Comparison of ENCODE assay signal across 8 cellular contexts in genomic region chr7:131107343-131108211, GRCh38.
A peak's percentile ranks its signal among the peaks of the same experiment; 100 is the strongest.
DNase-seq lines count a peak whose midpoint lies in the region; ATAC-seq and TF ChIP-seq lines count a peak whose summit lies in the region.

No MANE protein-coding gene starts in this region.

- DNase-seq in GM06990 (ENCODE audit: extremely low read depth, insufficient read length) (peak; percentile 79), H7 (peak; percentile 85), MG63 (peak; percentile 47), SKM-1 treated with dmso at 0.1 percent for 144 hours (lab: John Stamatoyannopoulos, UW; ENCODE audit: unreplicated experiment) (peak; percentile 78), adipocyte (ENCODE audit: low read depth) (peak; percentile 93), heart left ventricle (peak; percentile 76 to 85 (median 80)), posterior vena cava (ENCODE audit: low spot score) (peak; percentile 89), uterus (peak; percentile 64 to 83)

- H3K4me1 ChIP-seq in adipocyte (ENCODE audit: control insufficient read depth, insufficient read depth, low read length) (peaks cover 54% of the 10 kb centered on the region), heart left ventricle (peaks cover 5 to 67% (median 50%) of the 10 kb centered on the region in 12 donors), uterus (peaks cover 6 to 13% of the 10 kb centered on the region in 2 donors)

- peak overlapping the region; percentile 100 for H3K9ac ChIP-seq in adipocyte (ENCODE audit: low read length)

- intact Hi-C loops in heart left ventricle (cut with DNase I) (loop anchor here in 8 of 10 donors (2.0 to 10.0 kb wide), 14 partner anchors 35 to 320 kb away; partner anchors contain the start of gene MKLN1 (in 3 of the 8)), posterior vena cava (cut with DNase I) (loop anchor here in 1 of 2 donors (5.0 kb wide), 1 partner anchor 220 kb away; the partner anchor contains the start of gene MKLN1), uterus (cut with DNase I; ENCODE audit: low total_unique reads) (no loop called here)

- H3K27ac ChIP-seq in heart left ventricle (peak overlapping the region; percentile 94 to 100 (median 99)), uterus (peak overlapping the region; percentile 99 to 100)

- ATAC-seq in heart left ventricle, result peak; percentile 36 to 56 (median 48)

- TF ChIP-seq CTCF in GM06990 (IDR thresholded peaks at IDR 0.05; ENCODE audit: insufficient read depth, low read length, poor library complexity, severe bottlenecking), result peak; percentile 25
- TF ChIP-seq CTCF in heart left ventricle (IDR thresholded peaks at IDR 0.05), result peak in 2 of 12 donors; percentile 14 to 26
- TF ChIP-seq CTCF in uterus (IDR thresholded peaks at IDR 0.05), result peak in 2 of 4 experiments; percentile 7 to 24

- peaks cover 3% of the 10 kb centered on the region for H3K36me3 ChIP-seq in GM06990 (ENCODE audit: control insufficient read depth, insufficient read depth, low read length)
- no peaks in the 10 kb centered on the region for H3K36me3 ChIP-seq in H7 (replicated peaks; ENCODE audit: control insufficient read depth, insufficient read depth, low read length)
- H3K36me3 ChIP-seq in MG63, result no peaks in the 10 kb centered on the region; the same call in 1 of the 2 replicates
- peaks cover 8% of the 10 kb centered on the region for H3K36me3 ChIP-seq in adipocyte (ENCODE audit: control insufficient read depth, insufficient read depth, low read length, severe bottlenecking)
- H3K36me3 ChIP-seq in heart left ventricle, result peaks cover 0 to 15% (median 0%) of the 10 kb centered on the region in 9 donors
- no peaks in the 10 kb centered on the region for H3K36me3 ChIP-seq in uterus

- 0 to 1% (median 0%) methylated on average over 44 to 63 of the region's 63 CpGs for WGBS in heart left ventricle, 4 donors

- H3K4me3 ChIP-seq in GM06990 (replicated peaks; ENCODE audit: low read depth, low read length) (peak overlapping the region; percentile 97), H7 (ENCODE audit: insufficient read depth, low read depth, low read length) (peak overlapping the region; percentile 77), MG63 (peak overlapping the region; percentile 67), adipocyte (ENCODE audit: low read length) (peak overlapping the region; percentile 98), heart left ventricle (peak overlapping the region; percentile 62 to 98 (median 86)), uterus (peak overlapping the region; percentile 98 to 100)

- no peaks in the 10 kb centered on the region for H3K27me3 ChIP-seq in GM06990 (replicated peaks; ENCODE audit: control insufficient read depth, insufficient read depth, low read length)
- peaks cover 11% of the 10 kb centered on the region for H3K27me3 ChIP-seq in H7 (ENCODE audit: control insufficient read depth, insufficient read depth, low read length)
- no peaks in the 10 kb centered on the region for H3K27me3 ChIP-seq in MG63
- no peaks in the 10 kb centered on the region for H3K27me3 ChIP-seq in adipocyte (replicated peaks; ENCODE audit: control insufficient read depth, insufficient read depth, low read length)
- no peaks in the 10 kb centered on the region for H3K27me3 ChIP-seq in heart left ventricle
- no peaks in the 10 kb centered on the region for H3K27me3 ChIP-seq in uterus

- TF ChIP-seq POLR2A in heart left ventricle (IDR thresholded peaks at IDR 0.05) (peak in 1 of 2 donors; percentile 87), uterus (IDR thresholded peaks at IDR 0.05) (peak; percentile 84 to 95)

- H3K9me3 ChIP-seq in MG63 (no peaks in the 10 kb centered on the region), adipocyte (ENCODE audit: control insufficient read depth, low read length) (no peaks in the 10 kb centered on the region), heart left ventricle (no peaks in the 10 kb centered on the region), uterus (no peaks in the 10 kb centered on the region)

Comparison
In these comparisons a context has a peak if more than half of its experiments do, and no peak if none do; other contexts are left out.
1. Peak in every context shown above with its lines: DNase-seq, ATAC-seq, H3K4me3 ChIP-seq and H3K27ac ChIP-seq.